ENCODE assay signal across 2 cellular contexts in the genomic region with DNA sequence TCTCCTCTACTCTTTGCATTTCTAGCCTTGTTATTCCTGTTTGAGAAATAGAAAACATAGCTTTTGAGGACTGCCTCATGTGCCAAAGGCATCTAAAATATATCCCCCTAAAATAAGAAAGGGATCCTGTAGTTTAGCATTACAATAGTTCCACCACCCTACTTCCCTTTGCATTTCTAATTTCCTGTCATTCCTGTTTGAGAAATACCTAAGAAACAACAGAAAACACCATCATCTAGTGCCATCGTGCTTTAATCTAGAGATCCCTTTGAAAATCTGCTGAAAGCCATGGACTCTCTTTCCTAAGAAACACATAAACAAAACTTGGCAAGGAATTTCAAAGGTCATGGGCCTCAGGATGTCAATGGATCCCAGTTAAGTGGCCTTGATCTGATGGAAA.
TF ChIP-seq lines count a peak whose summit lies in the region.

No MANE protein-coding gene starts in this region.

TF ChIP-seq in GM23338, 12 proteins besides CTCF, POLR2A, EP300 and RAD21 (continued from another document):
- TF ChIP-seq, protein P1, sequence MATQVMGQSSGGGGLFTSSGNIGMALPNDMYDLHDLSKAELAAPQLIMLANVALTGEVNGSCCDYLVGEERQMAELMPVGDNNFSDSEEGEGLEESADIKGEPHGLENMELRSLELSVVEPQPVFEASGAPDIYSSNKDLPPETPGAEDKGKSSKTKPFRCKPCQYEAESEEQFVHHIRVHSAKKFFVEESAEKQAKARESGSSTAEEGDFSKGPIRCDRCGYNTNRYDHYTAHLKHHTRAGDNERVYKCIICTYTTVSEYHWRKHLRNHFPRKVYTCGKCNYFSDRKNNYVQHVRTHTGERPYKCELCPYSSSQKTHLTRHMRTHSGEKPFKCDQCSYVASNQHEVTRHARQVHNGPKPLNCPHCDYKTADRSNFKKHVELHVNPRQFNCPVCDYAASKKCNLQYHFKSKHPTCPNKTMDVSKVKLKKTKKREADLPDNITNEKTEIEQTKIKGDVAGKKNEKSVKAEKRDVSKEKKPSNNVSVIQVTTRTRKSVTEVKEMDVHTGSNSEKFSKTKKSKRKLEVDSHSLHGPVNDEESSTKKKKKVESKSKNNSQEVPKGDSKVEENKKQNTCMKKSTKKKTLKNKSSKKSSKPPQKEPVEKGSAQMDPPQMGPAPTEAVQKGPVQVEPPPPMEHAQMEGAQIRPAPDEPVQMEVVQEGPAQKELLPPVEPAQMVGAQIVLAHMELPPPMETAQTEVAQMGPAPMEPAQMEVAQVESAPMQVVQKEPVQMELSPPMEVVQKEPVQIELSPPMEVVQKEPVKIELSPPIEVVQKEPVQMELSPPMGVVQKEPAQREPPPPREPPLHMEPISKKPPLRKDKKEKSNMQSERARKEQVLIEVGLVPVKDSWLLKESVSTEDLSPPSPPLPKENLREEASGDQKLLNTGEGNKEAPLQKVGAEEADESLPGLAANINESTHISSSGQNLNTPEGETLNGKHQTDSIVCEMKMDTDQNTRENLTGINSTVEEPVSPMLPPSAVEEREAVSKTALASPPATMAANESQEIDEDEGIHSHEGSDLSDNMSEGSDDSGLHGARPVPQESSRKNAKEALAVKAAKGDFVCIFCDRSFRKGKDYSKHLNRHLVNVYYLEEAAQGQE (IDR thresholded peaks at IDR 0.05; ENCODE audit: unreplicated experiment) = no peak
- TF ChIP-seq ZNF331 (CRISPR knock-in tag; IDR thresholded peaks at IDR 0.05; ENCODE audit: low read depth) (no peak), NANOG (IDR thresholded peaks at IDR 0.05; ENCODE audit: borderline replicate concordance) (no peak), POLR2AphosphoS5 (IDR thresholded peaks at IDR 0.05; ENCODE audit: low read depth) (no peak), CREB1 (CRISPR knock-in tag; IDR thresholded peaks at IDR 0.05; ENCODE audit: low read depth) (no peak)

TF ChIP-seq in WTC11, 78 proteins besides CTCF, POLR2A, EP300 and RAD21 (continued from another document):
- TF ChIP-seq, protein P2, sequence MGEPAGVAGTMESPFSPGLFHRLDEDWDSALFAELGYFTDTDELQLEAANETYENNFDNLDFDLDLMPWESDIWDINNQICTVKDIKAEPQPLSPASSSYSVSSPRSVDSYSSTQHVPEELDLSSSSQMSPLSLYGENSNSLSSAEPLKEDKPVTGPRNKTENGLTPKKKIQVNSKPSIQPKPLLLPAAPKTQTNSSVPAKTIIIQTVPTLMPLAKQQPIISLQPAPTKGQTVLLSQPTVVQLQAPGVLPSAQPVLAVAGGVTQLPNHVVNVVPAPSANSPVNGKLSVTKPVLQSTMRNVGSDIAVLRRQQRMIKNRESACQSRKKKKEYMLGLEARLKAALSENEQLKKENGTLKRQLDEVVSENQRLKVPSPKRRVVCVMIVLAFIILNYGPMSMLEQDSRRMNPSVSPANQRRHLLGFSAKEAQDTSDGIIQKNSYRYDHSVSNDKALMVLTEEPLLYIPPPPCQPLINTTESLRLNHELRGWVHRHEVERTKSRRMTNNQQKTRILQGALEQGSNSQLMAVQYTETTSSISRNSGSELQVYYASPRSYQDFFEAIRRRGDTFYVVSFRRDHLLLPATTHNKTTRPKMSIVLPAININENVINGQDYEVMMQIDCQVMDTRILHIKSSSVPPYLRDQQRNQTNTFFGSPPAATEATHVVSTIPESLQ (CRISPR knock-in tag; IDR thresholded peaks at IDR 0.05) = no peak
- TF ChIP-seq ZBTB21 (CRISPR knock-in tag; IDR thresholded peaks at IDR 0.05; ENCODE audit: borderline replicate concordance) = no peak
- no peak for TF ChIP-seq ZNF512 (CRISPR knock-in tag; IDR thresholded peaks at IDR 0.05; ENCODE audit: borderline replicate concordance)
- TF ChIP-seq ZNF317 (CRISPR knock-in tag; IDR thresholded peaks at IDR 0.05; ENCODE audit: borderline replicate concordance, low read depth) = no peak
- TF ChIP-seq USF1 (CRISPR knock-in tag; IDR thresholded peaks at IDR 0.05) = no peak
- TF ChIP-seq ZNF232 (CRISPR knock-in tag; IDR thresholded peaks at IDR 0.05) = no peak
- TF ChIP-seq NR3C1 (CRISPR knock-in tag; conservative IDR thresholded peaks at IDR 0.05; ENCODE audit: low read depth) = no peak
- TF ChIP-seq SMAD4 (CRISPR knock-in tag; IDR thresholded peaks at IDR 0.05) = no peak
- TF ChIP-seq OVOL2 (CRISPR knock-in tag; IDR thresholded peaks at IDR 0.05; ENCODE audit: borderline replicate concordance) = no peak
- TF ChIP-seq ESRRA (CRISPR knock-in tag; IDR thresholded peaks at IDR 0.05; ENCODE audit: borderline replicate concordance) = no peak
TF ChIP-seq in WTC11: peak in this region for 0.
